Comparison of ENCODE assay signal across 8 cellular contexts in genomic region chr1:93179886-93180722, GRCh38. TPM values are rescaled to one million over a fixed set of nuclear protein-coding genes. Genes with fewer than 3 reads are reported as not detected.
DNase-seq lines count a peak whose midpoint lies in the region; TF ChIP-seq lines count a peak whose summit lies in the region.

TMED5 (minus strand) TSS chr1:93180413; CDS start chr1:93180242, 171 bp downstream.

- TF ChIP-seq CTCF in fibroblast of the aortic adventitia (IDR thresholded peaks at IDR 0.05; ENCODE audit: insufficient read depth, low read length) (peak; percentile 47), nephron (IDR thresholded peaks at IDR 0.05; ENCODE audit: unreplicated experiment in 3 of 3) (peak; percentile 21 to 25 (median 22))

- DNase-seq in GDM1 (lab: John Stamatoyannopoulos, UW) (peak; percentile 97), HAP-1 (ENCODE audit: low spot score in 2 of 2) (peak; percentile 98 to 99), MG63 (peak; percentile 98), SHP77 treated with DMSO at 0.1 percent for 48 hours (lab: John Stamatoyannopoulos, UW) (peak; percentile 93), fibroblast of the aortic adventitia (ENCODE audit: low read depth) (peak; percentile 98)
- DNase-seq in activated effector memory CD4-positive, alpha-beta T cell treated with anti-CD3 and anti-CD28 coated beads, Interleukin-2, amount 50 U/mL, for 16 hours, result peak; percentile 98

- in situ Hi-C loops in HAP-1 (cut with MboI; ENCODE audit: low sequenced_read_pairs), result no loop called here

- H3K4me3 ChIP-seq in HAP-1 (peak within 1 kb of the TSS; percentile 61), MG63 (peak within 1 kb of the TSS; percentile 82), fibroblast of the aortic adventitia (ENCODE audit: low read depth, low read length) (peak within 1 kb of the TSS; percentile 100)

- no peaks in the 10 kb centered on the region for H3K9me3 Mint-ChIP-seq in nephron
- no peaks in the 10 kb centered on the region for H3K9me3 Mint-ChIP-seq in stimulated activated naive CD8-positive, alpha-beta T cell treated with anti-CD3 and anti-CD28 coated beads, Interleukin-15, Interleukin-2, amounts not matched to agents 100 ng/mL and 50 ng/mL, for 24 hours

- H3K4me1 Mint-ChIP-seq in nephron, result peaks cover 16% of the 10 kb centered on the region
- H3K4me1 Mint-ChIP-seq in stimulated activated naive CD8-positive, alpha-beta T cell treated with anti-CD3 and anti-CD28 coated beads, Interleukin-15, Interleukin-2, amounts not matched to agents 100 ng/mL and 50 ng/mL, for 24 hours (ENCODE audit: low read depth), result peaks cover 59% of the 10 kb centered on the region

- no peaks in the 10 kb centered on the region for H3K27me3 ChIP-seq in HAP-1 (ENCODE audit: low read depth)
- H3K27me3 ChIP-seq in MG63, result no peaks in the 10 kb centered on the region

- no peaks in the 10 kb centered on the region for H3K27me3 Mint-ChIP-seq in nephron (ENCODE audit: low read depth)
- no peaks in the 10 kb centered on the region for H3K27me3 Mint-ChIP-seq in stimulated activated naive CD8-positive, alpha-beta T cell treated with anti-CD3 and anti-CD28 coated beads, Interleukin-15, Interleukin-2, amounts not matched to agents 100 ng/mL and 50 ng/mL, for 24 hours

- H3K27ac Mint-ChIP-seq in nephron, result peak within 1 kb of the TSS; percentile 86 to 98 (median 96)
- H3K27ac Mint-ChIP-seq in stimulated activated naive CD8-positive, alpha-beta T cell treated with anti-CD3 and anti-CD28 coated beads, Interleukin-15, Interleukin-2, amounts not matched to agents 100 ng/mL and 50 ng/mL, for 24 hours, result peak within 1 kb of the TSS; percentile 99

- H3K36me3 Mint-ChIP-seq in nephron (ENCODE audit: low read depth), result peaks cover 4% of the 10 kb centered on the region
- peaks cover 40% of the 10 kb centered on the region for H3K36me3 Mint-ChIP-seq in stimulated activated naive CD8-positive, alpha-beta T cell treated with anti-CD3 and anti-CD28 coated beads, Interleukin-15, Interleukin-2, amounts not matched to agents 100 ng/mL and 50 ng/mL, for 24 hours (ENCODE audit: low read depth)

- H3K36me3 ChIP-seq in HAP-1 (replicated peaks) (no peaks in the 10 kb centered on the region), MG63 (peaks cover 26% of the 10 kb centered on the region)

- peaks cover 16% of the 10 kb centered on the region for H3K4me1 ChIP-seq in HAP-1

- peak within 1 kb of the TSS; percentile 88 to 94 (median 93) for H3K4me3 Mint-ChIP-seq in nephron
- H3K4me3 Mint-ChIP-seq in stimulated activated naive CD8-positive, alpha-beta T cell treated with anti-CD3 and anti-CD28 coated beads, Interleukin-15, Interleukin-2, amounts not matched to agents 100 ng/mL and 50 ng/mL, for 24 hours, result peak within 1 kb of the TSS; percentile 95

- H3K9me3 ChIP-seq in HAP-1, result no peaks in the 10 kb centered on the region
- no peaks in the 10 kb centered on the region for H3K9me3 ChIP-seq in MG63

RNA-seq across cellular contexts. Expression of gene TMED5, which starts in this region (rescaled TPM):
- 5.8 and 6.0 TPM in 2 replicates for total RNA-seq in MG63 (2014; rRNA removed; shearing (Covaris generic); ENCODE audit: low replicate concordance)
- 38.2 and 60.6 TPM in 2 replicates for total RNA-seq in fibroblast of the aortic adventitia (ENCODE audit: low replicate concordance)

Comparison
In these comparisons a context has a peak if more than half of its experiments do, and no peak if none do; other contexts are left out.
1. Peak in every context shown above with its lines: DNase-seq and H3K4me3 ChIP-seq.